In the genomic region with DNA sequence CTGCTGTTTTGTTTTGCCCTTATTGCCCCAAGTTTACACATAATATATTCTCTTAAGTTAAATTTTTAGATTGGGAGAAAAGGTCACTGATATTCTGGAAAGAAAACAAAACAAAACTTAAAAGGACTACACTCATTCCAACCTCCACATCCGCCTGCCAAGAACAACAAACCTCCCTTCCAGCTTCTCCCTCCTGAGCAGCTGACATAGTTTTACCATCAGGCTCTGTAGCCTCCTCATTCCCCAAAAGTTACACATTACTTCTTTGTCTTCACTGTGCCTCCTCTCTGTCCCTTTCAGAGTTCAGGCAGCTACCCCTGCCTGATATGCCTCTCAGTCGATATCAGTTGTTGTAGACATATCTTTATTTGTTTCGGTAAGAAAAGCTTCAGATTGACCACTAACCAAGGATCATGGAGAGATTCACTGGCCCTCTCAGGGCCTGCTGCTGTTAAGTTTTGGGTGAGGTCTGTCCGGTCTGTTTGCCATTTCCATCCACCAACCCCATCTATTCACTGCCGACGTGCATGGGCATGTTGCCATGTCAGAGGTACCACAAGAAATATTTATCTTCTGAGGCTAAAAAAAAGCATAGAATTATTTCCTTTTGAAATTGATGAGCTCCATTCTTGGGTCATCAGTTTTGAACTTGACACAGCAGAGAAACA, we compare ENCODE assay signal across 17 cellular contexts.
DNase-seq lines count a peak whose midpoint lies in the region; ATAC-seq, FAIRE-seq and TF ChIP-seq lines count a peak whose summit lies in the region.
"Had no signal": no experiment of that assay in that cellular context is flagged by ENCODE, and none has a peak within 500 bp of the region (broad histone marks: within the 10 kb centered on the region; RNA-seq: fewer than 3 reads in every experiment).

No MANE protein-coding gene starts in this region.

- BruUV-seq in HepG2 (replicated peaks; lab: Mats Ljungman, UMichigan), result no TSS peak

- H3K4me3 Mint-ChIP-seq in nephron, result peak overlapping the region in 1 of 3 experiments; percentile 0
- H3K4me3 Mint-ChIP-seq in activated CD4-positive, alpha-beta T cell treated with anti-CD3 and anti-CD28 coated beads for 36 hours, result no peak overlapping the region
- H3K4me3 Mint-ChIP-seq: activated CD4-positive, alpha-beta T cell treated with anti-CD3 and anti-CD28 coated beads, Interleukin-2, amount 10 ng/mL, durations not matched to agents 7 days and 5 days had no signal

- DNase-seq in right lobe of liver (no peak), HepG2 (ENCODE audit: low spot score) (no peak), fibroblast of mammary gland (ENCODE audit: low read depth) (peak; percentile 74), foreskin melanocyte (no peak), CD1c-positive myeloid dendritic cell (ENCODE audit: extremely low spot score) (no peak)
- no peak for DNase-seq in activated CD4-positive, alpha-beta T cell treated with anti-CD3 and anti-CD28 coated beads for 36 hours
- DNase-seq: activated CD4-positive, alpha-beta T cell treated with anti-CD3 and anti-CD28 coated beads, Interleukin-2, amount 10 ng/mL, durations not matched to agents 7 days and 5 days; cerebellar nuclear complex; DMS 273 treated with DMSO at 0.1 percent for 48 hours; KG1; left lung; NCI-H2029 had no signal

- no peaks in the 10 kb centered on the region for H3K36me3 ChIP-seq in right lobe of liver
- H3K36me3 ChIP-seq in HepG2 (replicated peaks in 1 of 2; ENCODE audit: control insufficient read depth in 1 of 2, insufficient read depth in 2 of 2, low read length in 2 of 2), result no peaks in the 10 kb centered on the region
- H3K36me3 ChIP-seq: left lung had no signal

- in situ Hi-C loops in HepG2 (cut with HindIII; ENCODE audit: extremely low pct_ligation_motif_present, low pct_unique_long_range_greater_than_20kb), result no loop called here

- H3K4me3 ChIP-seq in right lobe of liver (no peak overlapping the region), HepG2 (replicated peaks in 1 of 3; ENCODE audit: insufficient read depth in 1 of 3, low read depth in 2 of 3, low read length in 3 of 3) (no peak overlapping the region), fibroblast of mammary gland (ENCODE audit: control insufficient read depth, low read depth, low read length) (no peak overlapping the region)
- H3K4me3 ChIP-seq: A549, left lung had no signal

- no peaks in the 10 kb centered on the region for H4K20me1 ChIP-seq in HepG2 (ENCODE audit: insufficient read depth, low read length)

- H3K27ac Mint-ChIP-seq in nephron, result peak overlapping the region; percentile 89 to 91 (median 91)
- no peak overlapping the region for H3K27ac Mint-ChIP-seq in activated CD4-positive, alpha-beta T cell treated with anti-CD3 and anti-CD28 coated beads for 36 hours
- H3K27ac Mint-ChIP-seq: activated CD4-positive, alpha-beta T cell treated with anti-CD3 and anti-CD28 coated beads, Interleukin-2, amount 10 ng/mL, durations not matched to agents 7 days and 5 days had no signal

- no peak overlapping the region for H3K9ac ChIP-seq in HepG2 (ENCODE audit: insufficient read depth, low read depth, low read length)

- H2AFZ ChIP-seq in HepG2 (ENCODE audit: low read length), result no peak overlapping the region

- CTCF ChIA-PET in HepG2 (lab: Yijun Ruan, JAX; ENCODE audit: low intra/inter-chr PET ratio, low total read pairs), result no interaction called here
- CTCF ChIA-PET in activated CD4-positive, alpha-beta T cell treated with anti-CD3 and anti-CD28 coated beads for 36 hours (lab: Charles Lee), result interaction anchor here (1.2 kb wide), 1 partner anchor 8 kb away, joined by 3 read pairs; no protein-coding TSS in a partner anchor

- POLR2A ChIA-PET in HepG2 (lab: Yijun Ruan, JAX), result no interaction called here
- POLR2A ChIA-PET in activated CD4-positive, alpha-beta T cell treated with anti-CD3 and anti-CD28 coated beads for 36 hours (lab: Charles Lee), result no interaction called here

- intact Hi-C loops in right lobe of liver (cut with DNase I) (no loop called here), HepG2 (cut with micrococcal nuclease; ENCODE audit: unreplicated experiment) (no loop called here)
- intact Hi-C loops in activated CD4-positive, alpha-beta T cell treated with anti-CD3 and anti-CD28 coated beads for 36 hours (cut with DNase I, micrococcal nuclease), result no loop called here

- H3K27me3 Mint-ChIP-seq in nephron (ENCODE audit: low read depth), result no peaks in the 10 kb centered on the region
- H3K27me3 Mint-ChIP-seq in activated CD4-positive, alpha-beta T cell treated with anti-CD3 and anti-CD28 coated beads for 36 hours, result peaks cover 3% of the 10 kb centered on the region
- H3K27me3 Mint-ChIP-seq: activated CD4-positive, alpha-beta T cell treated with anti-CD3 and anti-CD28 coated beads, Interleukin-2, amount 10 ng/mL, durations not matched to agents 7 days and 5 days had no signal

- ATAC-seq in right lobe of liver, result peak in 3 of 4 donors; percentile 35 to 50 (median 41)
- no peak for ATAC-seq in HepG2
- ATAC-seq in GM18867 (IDR thresholded peaks at IDR 0.05; ENCODE audit: unreplicated experiment), result no peak
- no peak for ATAC-seq in activated CD4-positive, alpha-beta T cell treated with anti-CD3 and anti-CD28 coated beads for 36 hours
- ATAC-seq: A549, HCT116, left lung had no signal

- no peak for FAIRE-seq in HepG2 (lab: Jason Lieb, UNC)
- FAIRE-seq: A549, frontal cortex had no signal

- TF ChIP-seq CTCF in right lobe of liver (IDR thresholded peaks at IDR 0.05), result no peak
- no peak for TF ChIP-seq CTCF in HepG2 (CRISPR knock-in tag; IDR thresholded peaks at IDR 0.05)
- no peak for TF ChIP-seq CTCF in fibroblast of mammary gland (conservative IDR thresholded peaks at IDR 0.05; ENCODE audit: control insufficient read depth, insufficient read depth, low read depth, low read length)
- no peak for TF ChIP-seq CTCF in nephron (IDR thresholded peaks at IDR 0.05; ENCODE audit: unreplicated experiment in 3 of 3)

- TF ChIP-seq RAD21 in HepG2 (CRISPR knock-in tag; IDR thresholded peaks at IDR 0.05), result no peak

- TF ChIP-seq POLR2A in right lobe of liver (IDR thresholded peaks at IDR 0.05) (no peak), HepG2 (IDR thresholded peaks at IDR 0.05; ENCODE audit: insufficient read depth in 1 of 2, low read depth in 2 of 2, low read length in 2 of 2) (no peak)

- H3K79me2 ChIP-seq in HepG2 (ENCODE audit: insufficient read depth, low read length), result no peaks in the 10 kb centered on the region

- no peaks in the 10 kb centered on the region for H3K9me3 Mint-ChIP-seq in nephron
- H3K9me3 Mint-ChIP-seq in activated CD4-positive, alpha-beta T cell treated with anti-CD3 and anti-CD28 coated beads for 36 hours (ENCODE audit: low read depth), result no peaks in the 10 kb centered on the region
- H3K9me3 Mint-ChIP-seq: activated CD4-positive, alpha-beta T cell treated with anti-CD3 and anti-CD28 coated beads, Interleukin-2, amount 10 ng/mL, durations not matched to agents 7 days and 5 days had no signal

- WGBS in right lobe of liver (ENCODE audit: insufficient coverage, low coverage, low lambda C conversion rate, missing lambda C conversion rate), result 59% methylated on average over 6 of the region's 6 CpGs
- 95% methylated on average over 6 of the region's 6 CpGs for WGBS in HepG2 (ENCODE audit: low lambda C conversion rate)

- H3K36me3 Mint-ChIP-seq in nephron (ENCODE audit: low read depth), result no peaks in the 10 kb centered on the region
- no peaks in the 10 kb centered on the region for H3K36me3 Mint-ChIP-seq in activated CD4-positive, alpha-beta T cell treated with anti-CD3 and anti-CD28 coated beads for 36 hours (ENCODE audit: low read depth)

- peaks cover 54% of the 10 kb centered on the region for H3K4me1 Mint-ChIP-seq in nephron
- H3K4me1 Mint-ChIP-seq in activated CD4-positive, alpha-beta T cell treated with anti-CD3 and anti-CD28 coated beads for 36 hours, result no peaks in the 10 kb centered on the region
- H3K4me1 Mint-ChIP-seq: activated CD4-positive, alpha-beta T cell treated with anti-CD3 and anti-CD28 coated beads, Interleukin-2, amount 10 ng/mL, durations not matched to agents 7 days and 5 days had no signal

- H3K4me2 ChIP-seq in HepG2 (ENCODE audit: low read depth, low read length), result no peak overlapping the region
- H3K4me2 ChIP-seq: A549 had no signal

- H3K27ac ChIP-seq in right lobe of liver (no peak overlapping the region), HepG2 (ENCODE audit: extremely low read length, insufficient read depth, low read length) (no peak overlapping the region)

- no peaks in the 10 kb centered on the region for H3K27me3 ChIP-seq in right lobe of liver
- no peaks in the 10 kb centered on the region for H3K27me3 ChIP-seq in HepG2 (ENCODE audit: control insufficient read depth in 1 of 2, insufficient read depth in 2 of 2, low read length in 2 of 2)
- H3K27me3 ChIP-seq: left lung had no signal

- no peak for TF ChIP-seq EP300 in HepG2 (IDR thresholded peaks at IDR 0.05; ENCODE audit: low read depth in 2 of 2, low read length in 2 of 2)
- no peak for TF ChIP-seq EP300 in HepG2 (CRISPR knock-in tag; IDR thresholded peaks at IDR 0.05; ENCODE audit: borderline replicate concordance)

- H3K9me3 ChIP-seq in right lobe of liver (no peaks in the 10 kb centered on the region), HepG2 (ENCODE audit: low read length) (no peaks in the 10 kb centered on the region)
- H3K9me3 ChIP-seq: A549, left lung had no signal

- H3K4me1 ChIP-seq in right lobe of liver (no peaks in the 10 kb centered on the region), HepG2 (ENCODE audit: insufficient read depth, low read length) (no peaks in the 10 kb centered on the region)
- H3K4me1 ChIP-seq: A549 had no signal

TF ChIP-seq in HepG2, 621 proteins besides CTCF, POLR2A, EP300 and RAD21 (continues in another document):
- no peak for TF ChIP-seq MAZ (IDR thresholded peaks at IDR 0.05; ENCODE audit: borderline replicate concordance, low read depth, low read length)
- no peak for TF ChIP-seq MAZ (CRISPR knock-in tag; IDR thresholded peaks at IDR 0.05; ENCODE audit: low read depth)
- no peak for TF ChIP-seq SMAD3 (CRISPR knock-in tag; IDR thresholded peaks at IDR 0.05)
- no peak for TF ChIP-seq ZNF550 (CRISPR knock-in tag; IDR thresholded peaks at IDR 0.05; ENCODE audit: borderline replicate concordance)
- TF ChIP-seq, protein P1, sequence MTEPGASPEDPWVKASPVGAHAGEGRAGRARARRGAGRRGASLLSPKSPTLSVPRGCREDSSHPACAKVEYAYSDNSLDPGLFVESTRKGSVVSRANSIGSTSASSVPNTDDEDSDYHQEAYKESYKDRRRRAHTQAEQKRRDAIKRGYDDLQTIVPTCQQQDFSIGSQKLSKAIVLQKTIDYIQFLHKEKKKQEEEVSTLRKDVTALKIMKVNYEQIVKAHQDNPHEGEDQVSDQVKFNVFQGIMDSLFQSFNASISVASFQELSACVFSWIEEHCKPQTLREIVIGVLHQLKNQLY (CRISPR knock-in tag; IDR thresholded peaks at IDR 0.05), result no peak
- TF ChIP-seq, protein P2, sequence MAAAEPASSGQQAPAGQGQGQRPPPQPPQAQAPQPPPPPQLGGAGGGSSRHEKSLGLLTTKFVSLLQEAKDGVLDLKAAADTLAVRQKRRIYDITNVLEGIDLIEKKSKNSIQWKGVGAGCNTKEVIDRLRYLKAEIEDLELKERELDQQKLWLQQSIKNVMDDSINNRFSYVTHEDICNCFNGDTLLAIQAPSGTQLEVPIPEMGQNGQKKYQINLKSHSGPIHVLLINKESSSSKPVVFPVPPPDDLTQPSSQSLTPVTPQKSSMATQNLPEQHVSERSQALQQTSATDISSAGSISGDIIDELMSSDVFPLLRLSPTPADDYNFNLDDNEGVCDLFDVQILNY (CRISPR knock-in tag; conservative IDR thresholded peaks at IDR 0.05), result no peak
- TF ChIP-seq ZSCAN21 (CRISPR knock-in tag; IDR thresholded peaks at IDR 0.05; ENCODE audit: borderline replicate concordance), result no peak

Comparison
In these comparisons a context has a peak if more than half of its experiments do, and no peak if none do; other contexts are left out.
1. ATAC-seq: peak in right lobe of liver (3 of 4); none in HepG2 (single experiment), GM18867 (single experiment) and activated CD4-positive, alpha-beta T cell treated with anti-CD3 and anti-CD28 coated beads for 36 hours (single experiment).